ENCODE assay signal across 22 cellular contexts in the genomic region with DNA sequence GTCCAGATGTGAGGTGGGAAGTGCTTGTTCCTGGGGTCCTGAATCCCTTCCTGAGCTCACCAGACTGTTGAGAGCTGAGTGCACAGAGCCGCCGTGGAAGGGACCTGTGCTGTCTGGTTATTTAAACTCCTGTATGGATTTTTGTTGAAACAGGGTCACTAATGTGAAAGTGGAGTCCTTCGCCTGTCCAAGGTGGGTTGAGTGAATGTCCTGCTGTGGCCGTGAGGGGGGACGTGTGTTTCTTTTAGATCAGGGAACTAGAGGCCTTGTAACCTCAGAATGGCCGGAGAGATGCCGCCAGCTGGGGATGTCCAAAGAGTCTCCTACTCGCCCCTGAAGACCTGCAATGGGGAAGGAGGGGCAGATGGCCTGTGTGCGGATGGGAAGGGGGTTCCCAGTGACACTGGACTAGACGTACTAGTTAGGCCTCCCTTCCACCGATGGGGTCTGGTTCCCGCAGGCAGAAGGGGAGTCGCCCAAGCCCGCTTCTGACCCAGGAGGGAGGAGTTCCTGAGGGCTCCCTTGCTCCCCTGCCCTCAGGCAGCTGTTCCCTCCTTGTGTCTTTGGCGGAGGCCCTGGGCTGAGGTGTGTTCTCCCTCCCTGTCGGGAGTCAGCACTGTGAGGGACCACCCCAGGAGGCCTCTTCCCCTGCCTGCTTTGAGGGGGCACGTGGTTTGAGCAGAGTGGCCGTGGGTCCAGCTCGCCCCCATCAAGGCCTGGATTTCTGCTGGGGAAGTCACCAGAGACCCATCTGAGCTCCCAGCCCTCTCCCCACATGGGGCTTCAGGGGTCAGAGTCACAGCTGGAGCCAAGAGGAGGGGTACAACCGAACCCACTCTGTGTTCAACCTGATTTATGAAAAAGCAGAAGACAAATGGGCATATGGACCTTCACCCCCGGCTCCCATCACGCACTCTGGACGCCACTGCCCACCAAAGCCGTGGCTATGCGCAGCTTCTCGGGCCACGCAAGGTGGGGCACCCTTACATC. TPM values are rescaled to one million over a fixed set of nuclear protein-coding genes. Genes with fewer than 3 reads are reported as not detected.
DNase-seq lines count a peak whose midpoint lies in the region; ATAC-seq and TF ChIP-seq lines count a peak whose summit lies in the region.
"Had no signal": no experiment of that assay in that cellular context is flagged by ENCODE, and none has a peak within 500 bp of the region (broad histone marks: within the 10 kb centered on the region; RNA-seq: fewer than 3 reads in every experiment).

No MANE protein-coding gene starts in this region.

- no CpG with 5 or more reads among the region's 27 CpGs for WGBS in neuronal stem cell (ENCODE audit: extremely low coverage in 2 of 2, insufficient read length in 2 of 2, insufficient replicate concordance in 1 of 2), 2 donors

- intact Hi-C loops in left ventricle myocardium superior (cut with micrococcal nuclease) = no loop called here
- intact Hi-C loops in activated CD4-positive, alpha-beta T cell treated with anti-CD3 and anti-CD28 coated beads for 36 hours (cut with DNase I, micrococcal nuclease) = no loop called here

- no peak overlapping the region for H3K27ac Mint-ChIP-seq in activated CD4-positive, alpha-beta T cell treated with anti-CD3 and anti-CD28 coated beads for 36 hours
- H3K27ac Mint-ChIP-seq: IgD-negative memory B cell had no signal

- peaks cover 3% of the 10 kb centered on the region for H3K79me1 ChIP-seq in neuronal stem cell (ENCODE audit: low read depth, low read length)

- no peak overlapping the region for H4K8ac ChIP-seq in neuronal stem cell (ENCODE audit: low read depth, low read length)

- no peak overlapping the region for H2BK120ac ChIP-seq in neuronal stem cell (ENCODE audit: low read depth, low read length)

- no peaks in the 10 kb centered on the region for H3K27me3 Mint-ChIP-seq in activated CD4-positive, alpha-beta T cell treated with anti-CD3 and anti-CD28 coated beads for 36 hours

- no peak overlapping the region for H3K27ac ChIP-seq in right atrium auricular region
- H3K27ac ChIP-seq in neuronal stem cell (replicated peaks; ENCODE audit: low read length) = no peak overlapping the region
- H3K27ac ChIP-seq: C4-2B, HL-60 had no signal

- H3K9me3 ChIP-seq in right atrium auricular region = no peaks in the 10 kb centered on the region
- no peaks in the 10 kb centered on the region for H3K9me3 ChIP-seq in neuronal stem cell (replicated peaks in 1 of 2; ENCODE audit: control insufficient read depth in 2 of 2, insufficient read depth in 1 of 2, low read depth in 1 of 2, low read length in 2 of 2)
- H3K9me3 ChIP-seq: Caco-2 had no signal

- no peak overlapping the region for H3K9ac ChIP-seq in neuronal stem cell (ENCODE audit: low read depth, low read length, poor library complexity)

- H3K4me1 ChIP-seq in right atrium auricular region = peaks cover 0 to 27% of the 10 kb centered on the region in 2 donors
- peaks cover 0 to 5% of the 10 kb centered on the region in 2 donors for H3K4me1 ChIP-seq in neuronal stem cell (ENCODE audit: control insufficient read depth in 2 of 2, insufficient read depth in 1 of 2, low read depth in 1 of 2, low read length in 2 of 2)
- H3K4me1 ChIP-seq: Caco-2 had no signal

- H3K14ac ChIP-seq in neuronal stem cell (ENCODE audit: low read length) = no peak overlapping the region

- H2AK5ac ChIP-seq in neuronal stem cell (ENCODE audit: low read depth, low read length) = peak overlapping the region; percentile 68

- H2BK5ac ChIP-seq in neuronal stem cell (ENCODE audit: low read length) = peak overlapping the region; percentile 13

- H3K36me3 ChIP-seq in right atrium auricular region (no peaks in the 10 kb centered on the region), neuronal stem cell (replicated peaks in 1 of 2; ENCODE audit: control insufficient read depth in 2 of 2, insufficient read depth in 2 of 2, low read length in 2 of 2) (no peaks in the 10 kb centered on the region)

- no peak overlapping the region for H3K4ac ChIP-seq in neuronal stem cell (ENCODE audit: low read length)

- H3K27me3 ChIP-seq in right atrium auricular region = no peaks in the 10 kb centered on the region
- H3K27me3 ChIP-seq in neuronal stem cell (ENCODE audit: control insufficient read depth in 3 of 3, insufficient read depth in 3 of 3, low read depth in 1 of 3, low read length in 3 of 3) = peaks cover 0 to 7% (median 0%) of the 10 kb centered on the region in 3 experiments

- DNase-seq in right atrium auricular region (ENCODE audit: low spot score) (peak; percentile 53), left ventricle myocardium superior (no peak), ecto neural progenitor cell (ENCODE audit: low spot score) (peak; percentile 49), neuronal stem cell (ENCODE audit: low spot score) (no peak), ureter (ENCODE audit: low spot score) (peak; percentile 40), COLO668 (lab: John Stamatoyannopoulos, UW; ENCODE audit: unreplicated experiment) (no peak), DMS153 treated with DMSO at 0.1 percent for 48 hours (lab: John Stamatoyannopoulos, UW; ENCODE audit: unreplicated experiment) (no peak)
- DNase-seq in activated CD4-positive, alpha-beta T cell treated with anti-CD3 and anti-CD28 coated beads for 36 hours = no peak
- DNase-seq: DMS79, Kasumi-1, NCI-H1105, NCI-H1694, NCI-H2107, NCI-H226, NCI-H524 treated with DMSO at 0.1 percent for 48 hours, SHP77 had no signal

- H3K23ac ChIP-seq in neuronal stem cell (ENCODE audit: low read depth, low read length, poor library complexity) = no peak overlapping the region

- no peak overlapping the region for H3K4me3 Mint-ChIP-seq in activated CD4-positive, alpha-beta T cell treated with anti-CD3 and anti-CD28 coated beads for 36 hours
- H3K4me3 Mint-ChIP-seq: IgD-negative memory B cell had no signal

- no peaks in the 10 kb centered on the region for H3K4me1 Mint-ChIP-seq in activated CD4-positive, alpha-beta T cell treated with anti-CD3 and anti-CD28 coated beads for 36 hours

- no peak overlapping the region for H4K91ac ChIP-seq in neuronal stem cell (ENCODE audit: low read depth, low read length, poor library complexity)

- no peak overlapping the region for H3K4me2 ChIP-seq in neuronal stem cell (ENCODE audit: insufficient read depth, low read length, poor library complexity, severe bottlenecking)

- no peak for ATAC-seq in left ventricle myocardium superior
- ATAC-seq in activated CD4-positive, alpha-beta T cell treated with anti-CD3 and anti-CD28 coated beads for 36 hours = no peak
- ATAC-seq: HCT116 had no signal

- no peak overlapping the region for H2BK15ac ChIP-seq in neuronal stem cell (ENCODE audit: low read length)

- no peak overlapping the region for H2AFZ ChIP-seq in neuronal stem cell (ENCODE audit: low read length)

- CTCF ChIA-PET in activated CD4-positive, alpha-beta T cell treated with anti-CD3 and anti-CD28 coated beads for 36 hours (lab: Charles Lee) = interaction anchor here (0.5 to 1.3 kb wide), 2 partner anchors 11 to 187 kb away, joined by 3 to 6 read pairs; no protein-coding TSS in a partner anchor

- H3K9me3 Mint-ChIP-seq in activated CD4-positive, alpha-beta T cell treated with anti-CD3 and anti-CD28 coated beads for 36 hours (ENCODE audit: low read depth) = no peaks in the 10 kb centered on the region
- H3K9me3 Mint-ChIP-seq: IgD-negative memory B cell had no signal

- peaks cover 3% of the 10 kb centered on the region for H3K36me3 Mint-ChIP-seq in activated CD4-positive, alpha-beta T cell treated with anti-CD3 and anti-CD28 coated beads for 36 hours (ENCODE audit: low read depth)

- POLR2A ChIA-PET in activated CD4-positive, alpha-beta T cell treated with anti-CD3 and anti-CD28 coated beads for 36 hours (lab: Charles Lee) = no interaction called here

- no peak overlapping the region for H2BK12ac ChIP-seq in neuronal stem cell (ENCODE audit: low read length)

- H3K4me3 ChIP-seq in right atrium auricular region (no peak overlapping the region), neuronal stem cell (ENCODE audit: low read length in 2 of 2) (peak overlapping the region in 1 of 2 donors; percentile 21)

- TF ChIP-seq CTCF in right atrium auricular region (IDR thresholded peaks at IDR 0.05) = no peak

- peak overlapping the region; percentile 66 for H3K18ac ChIP-seq in neuronal stem cell (ENCODE audit: low read length)

RNA-seq across cellular contexts. Expression of gene OR1D5, which starts 30.9 kb away (rescaled TPM):
- total RNA-seq in right atrium auricular region (not detected), left ventricle myocardium superior (not detected), ureter (not detected)
- not detected for polyA plus RNA-seq in neuronal stem cell (2013, experiment 1 of 2)
- not detected for polyA plus RNA-seq in neuronal stem cell (2013, experiment 2 of 2)
- not detected for total RNA-seq in activated CD4-positive, alpha-beta T cell treated with anti-CD3 and anti-CD28 coated beads for 36 hours
- total RNA-seq: A673, Caco-2 had no signal
- polyA plus RNA-seq: IgD-negative memory B cell had no signal

Comparison
In these comparisons a context has a peak if more than half of its experiments do, and no peak if none do; other contexts are left out.
1. DNase-seq: peak in right atrium auricular region (single experiment), ecto neural progenitor cell (single experiment) and ureter (single experiment); none in left ventricle myocardium superior (single experiment), neuronal stem cell (single experiment), COLO668 (single experiment), DMS153 treated with DMSO at 0.1 percent for 48 hours (single experiment) and activated CD4-positive, alpha-beta T cell treated with anti-CD3 and anti-CD28 coated beads for 36 hours (single experiment).